Comparison of ENCODE assay signal across 1 cellular context in genomic region chr1:27109103-27109822, GRCh38.
TF ChIP-seq lines count a peak whose summit lies in the region.

No MANE protein-coding gene starts in this region.

TF ChIP-seq in H1, 55 proteins besides CTCF, POLR2A, EP300 and RAD21:
- TF ChIP-seq RNF2 (IDR thresholded peaks at IDR 0.05; ENCODE audit: borderline replicate concordance, low read depth, low read length, missing control alignments, poor library complexity, severe bottlenecking), result no peak
- no peak for TF ChIP-seq SRF (IDR thresholded peaks at IDR 0.05; ENCODE audit: low read depth, low read length)
- peak; percentile 76 for TF ChIP-seq CEBPB (IDR thresholded peaks at IDR 0.05; ENCODE audit: low read depth, low read length)
- TF ChIP-seq YY1 (IDR thresholded peaks at IDR 0.05; ENCODE audit: low read depth, low read length), result peak; percentile 74
